ENCODE assay signal across 6 cellular contexts in genomic region chr12:121852392-121852791, GRCh38. TPM values are rescaled to one million over a fixed set of nuclear protein-coding genes. Genes with fewer than 3 reads are reported as not detected.
"Had no signal": no experiment of that assay in that cellular context is flagged by ENCODE, and none has a peak within 500 bp of the region (broad histone marks: within the 10 kb centered on the region; RNA-seq: fewer than 3 reads in every experiment).

No MANE protein-coding gene starts in this region.

RNA-seq across cellular contexts. Expression of gene HPD, which starts 6.3 kb away (rescaled TPM):
- total RNA-seq: OCI-LY7, PC-3, Peyer's patch, RPMI7951, SJCRH30, SK-MEL-5 had no signal
